Comparison of ENCODE assay signal across 2 cellular contexts in the genomic region with DNA sequence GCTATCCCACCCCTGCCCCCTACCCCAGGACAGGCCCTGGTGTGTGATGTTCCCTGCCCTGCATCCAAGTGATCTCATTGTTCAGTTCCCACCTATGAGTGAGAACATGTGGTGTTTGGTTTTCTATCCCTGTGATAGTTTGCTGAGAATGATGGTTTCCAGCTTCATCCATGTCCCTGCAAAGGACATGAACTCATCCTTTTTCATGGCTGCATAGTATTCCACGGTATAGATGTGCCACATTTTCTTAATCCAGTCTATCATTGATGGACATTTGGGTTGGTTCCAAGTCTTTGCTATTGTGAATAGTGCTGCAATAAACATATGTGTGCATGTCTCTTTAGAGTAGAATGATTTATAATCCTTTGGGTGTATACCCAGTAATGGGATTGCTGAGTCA.
DNase-seq lines count a peak whose midpoint lies in the region; ATAC-seq, FAIRE-seq and TF ChIP-seq lines count a peak whose summit lies in the region.
"Not testable (repeated sequence)": the region's sequence is repeated elsewhere in the genome, so short reads cannot be mapped to it uniquely, and the experiment has no call there.

No MANE protein-coding gene starts in this region.

- not testable (repeated sequence) for H3K4me2 ChIP-seq in K562 (ENCODE audit: insufficient read depth, low read length)

- not testable (repeated sequence) for ATAC-seq in K562

- TF ChIP-seq POLR2A in K562 (conservative IDR thresholded peaks at IDR 0.05), result not testable (repeated sequence)

- TF ChIP-seq EP300 in K562 (IDR thresholded peaks at IDR 0.05; ENCODE audit: low read length), result not testable (repeated sequence)

- H3K27me3 ChIP-seq in K562 (ENCODE audit: control insufficient read depth in 2 of 2, insufficient read depth in 2 of 2, low read length in 2 of 2), result not testable (repeated sequence)

- not testable (repeated sequence) for H3K36me3 ChIP-seq in HEK293 (ENCODE audit: control insufficient read depth in 2 of 2, insufficient read depth in 1 of 2, low read length in 2 of 2); K562 (ENCODE audit: control insufficient read depth, insufficient read depth, low read length)

- DNase-seq in K562 (ENCODE audit: extremely low read depth in 1 of 4, low spot score in 3 of 4), result not testable (repeated sequence)

- not testable (repeated sequence) for TF ChIP-seq CTCF in HEK293 (tag by site-specific recombination; IDR thresholded peaks at IDR 0.05); K562 (IDR thresholded peaks at IDR 0.05 in 2 of 3, conservative IDR thresholded peaks at IDR 0.05 in 1 of 3; ENCODE audit: insufficient read depth in 2 of 3, low read depth in 1 of 3, low read length in 3 of 3)

- H2AFZ ChIP-seq in K562 (ENCODE audit: low read depth, low read length), result not testable (repeated sequence)

- not testable (repeated sequence) for H4K20me1 ChIP-seq in K562 (replicated peaks; ENCODE audit: control insufficient read depth, insufficient read depth, low read length)

- WGBS in K562 (ENCODE audit: insufficient coverage, low coverage, missing lambda C conversion rate), result 0% methylated on average over 1 of the region's 1 CpG

- H3K9me3 ChIP-seq in HEK293 (ENCODE audit: control insufficient read depth, insufficient read depth, low read depth, low read length); K562 (replicated peaks; ENCODE audit: control insufficient read depth, insufficient read depth, low read depth, low read length): not testable (repeated sequence)

- not testable (repeated sequence) for FAIRE-seq in K562 (lab: Jason Lieb, UNC)

- not testable (repeated sequence) for BruUV-seq in K562 (replicated peaks; lab: Mats Ljungman, UMichigan)

- POLR2A ChIA-PET in HEK293 (lab: Yijun Ruan, JAX); K562 (lab: Yijun Ruan, JAX): not testable (repeated sequence)

- H3K4me1 ChIP-seq in HEK293 (ENCODE audit: control insufficient read depth, insufficient read depth, low read length); K562 (replicated peaks in 1 of 2; ENCODE audit: control insufficient read depth in 2 of 2, insufficient read depth in 2 of 2, low read length in 2 of 2): not testable (repeated sequence)

- H3K79me2 ChIP-seq in K562 (ENCODE audit: control insufficient read depth, insufficient read depth, low read length), result not testable (repeated sequence)

- not testable (repeated sequence) for TF ChIP-seq RAD21 in K562 (CRISPR knock-in tag; conservative IDR thresholded peaks at IDR 0.05 in 1 of 2, IDR thresholded peaks at IDR 0.05 in 1 of 2)

- H3K4me3 ChIP-seq in HEK293 (ENCODE audit: low read depth, low read length); K562: not testable (repeated sequence)

- not testable (repeated sequence) for H3K9ac ChIP-seq in K562 (ENCODE audit: insufficient read depth in 1 of 2, low read depth in 2 of 2, low read length in 2 of 2)

- in situ Hi-C loops in K562 (cut with MboI), result not testable (repeated sequence)

- intact Hi-C loops in K562 (cut with micrococcal nuclease), result not testable (repeated sequence)

- not testable (repeated sequence) for H3K27ac ChIP-seq in HEK293 (ENCODE audit: extremely low read depth, low read depth, low read length); K562 (ENCODE audit: extremely low read depth, low read depth, low read length)

- H3K9me1 ChIP-seq in K562 (ENCODE audit: control insufficient read depth, insufficient read depth, low read length), result not testable (repeated sequence)

- CTCF ChIA-PET in HEK293 (lab: Yijun Ruan, JAX); K562 (lab: Yijun Ruan, JAX; ENCODE audit: low intra/inter-chr PET ratio): not testable (repeated sequence)

TF ChIP-seq in HEK293, 187 proteins besides CTCF, POLR2A, EP300 and RAD21:
- peak; percentile 95 for TF ChIP-seq ZNF146 (tag by site-specific recombination; IDR thresholded peaks at IDR 0.05)
- TF ChIP-seq, protein P1, sequence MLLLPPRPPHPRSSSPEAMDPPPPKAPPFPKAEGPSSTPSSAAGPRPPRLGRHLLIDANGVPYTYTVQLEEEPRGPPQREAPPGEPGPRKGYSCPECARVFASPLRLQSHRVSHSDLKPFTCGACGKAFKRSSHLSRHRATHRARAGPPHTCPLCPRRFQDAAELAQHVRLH (tag by site-specific recombination; IDR thresholded peaks at IDR 0.05), result peak; percentile 46; the same call in 1 of the 2 replicates
- TF ChIP-seq, protein P2, sequence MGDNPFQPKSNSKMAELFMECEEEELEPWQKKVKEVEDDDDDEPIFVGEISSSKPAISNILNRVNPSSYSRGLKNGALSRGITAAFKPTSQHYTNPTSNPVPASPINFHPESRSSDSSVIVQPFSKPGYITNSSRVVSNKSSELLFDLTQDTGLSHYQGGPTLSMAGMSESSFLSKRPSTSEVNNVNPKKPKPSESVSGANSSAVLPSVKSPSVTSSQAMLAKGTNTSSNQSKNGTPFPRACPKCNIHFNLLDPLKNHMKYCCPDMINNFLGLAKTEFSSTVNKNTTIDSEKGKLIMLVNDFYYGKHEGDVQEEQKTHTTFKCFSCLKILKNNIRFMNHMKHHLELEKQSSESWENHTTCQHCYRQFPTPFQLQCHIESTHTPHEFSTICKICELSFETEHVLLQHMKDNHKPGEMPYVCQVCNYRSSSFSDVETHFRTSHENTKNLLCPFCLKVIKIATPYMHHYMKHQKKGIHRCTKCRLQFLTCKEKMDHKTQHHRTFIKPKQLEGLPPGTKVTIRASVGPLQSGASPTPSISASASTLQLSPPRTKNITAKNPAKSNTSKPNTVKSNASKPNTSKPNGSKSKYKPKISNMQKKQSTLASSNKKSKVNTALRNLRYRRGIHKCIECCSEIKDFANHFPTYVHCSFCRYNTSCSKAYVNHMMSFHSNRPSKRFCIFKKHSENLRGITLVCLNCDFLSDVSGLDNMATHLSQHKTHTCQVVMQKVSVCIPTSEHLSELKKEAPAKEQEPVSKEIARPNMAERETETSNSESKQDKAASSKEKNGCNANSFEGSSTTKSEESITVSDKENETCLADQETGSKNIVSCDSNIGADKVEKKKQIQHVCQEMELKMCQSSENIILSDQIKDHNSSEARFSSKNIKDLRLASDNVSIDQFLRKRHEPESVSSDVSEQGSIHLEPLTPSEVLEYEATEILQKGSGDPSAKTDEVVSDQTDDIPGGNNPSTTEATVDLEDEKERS (tag by site-specific recombination; IDR thresholded peaks at IDR 0.05), result peak; percentile 86

TF ChIP-seq in K562, 482 proteins besides CTCF, POLR2A, EP300 and RAD21:
- TF ChIP-seq RBM25 (IDR thresholded peaks at IDR 0.05; ENCODE audit: low read depth, low read length, severe bottlenecking), result peak; percentile 16
- TF ChIP-seq ZNF146 (CRISPR knock-in tag; IDR thresholded peaks at IDR 0.05; ENCODE audit: unreplicated experiment), result peak; percentile 82
